In the genomic region with DNA sequence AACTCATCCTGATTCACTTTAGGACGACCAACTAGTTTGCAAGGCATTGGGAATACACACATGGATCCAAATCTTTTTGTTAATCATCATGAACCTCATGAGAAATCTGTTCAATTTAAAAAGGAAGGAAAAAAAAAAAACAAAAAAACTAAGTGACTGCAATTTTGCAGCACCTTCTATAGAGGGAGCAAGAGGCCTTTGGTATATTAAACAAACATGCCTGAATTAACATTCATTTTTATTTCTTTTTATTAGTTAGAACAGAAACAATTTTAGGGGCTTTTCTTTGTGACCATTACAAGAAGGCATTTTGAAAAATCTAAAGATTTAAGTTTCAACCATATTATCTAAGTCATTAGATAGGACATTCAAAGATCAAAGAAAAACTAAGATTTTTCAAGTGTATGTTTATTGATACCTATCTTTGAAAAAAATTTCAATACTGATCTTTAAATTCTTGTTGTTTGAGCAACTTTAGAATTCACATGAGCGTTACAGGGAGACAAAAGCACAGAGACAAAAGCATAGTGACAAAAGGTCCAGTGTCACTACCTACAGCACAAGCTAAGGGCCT, we compare ENCODE assay signal across 8 cellular contexts.
DNase-seq lines count a peak whose midpoint lies in the region; ATAC-seq, FAIRE-seq and TF ChIP-seq lines count a peak whose summit lies in the region.

No MANE protein-coding gene starts in this region.

- H3K4me1 ChIP-seq in HEK293 (ENCODE audit: control insufficient read depth, insufficient read depth, low read length) (no peaks in the 10 kb centered on the region), hepatocyte (ENCODE audit: insufficient read depth) (peaks cover 17% of the 10 kb centered on the region), tibial artery (no peaks in the 10 kb centered on the region)

- no peaks in the 10 kb centered on the region for H3K79me2 ChIP-seq in hepatocyte

- no peaks in the 10 kb centered on the region for H3K9me3 Mint-ChIP-seq in WTC11

- H3K9me3 ChIP-seq in HEK293 (ENCODE audit: control insufficient read depth, insufficient read depth, low read depth, low read length) (no peaks in the 10 kb centered on the region), hepatocyte (ENCODE audit: low read depth) (no peaks in the 10 kb centered on the region), tibial artery (no peaks in the 10 kb centered on the region)

- H3K27ac ChIP-seq in HEK293 (ENCODE audit: extremely low read depth, low read depth, low read length) (no peak overlapping the region), hepatocyte (no peak overlapping the region), tibial artery (no peak overlapping the region)

- POLR2A ChIA-PET in HEK293 (lab: Yijun Ruan, JAX), result interaction anchor here (0.6 kb wide), 1 partner anchor 782 kb away, joined by 3 read pairs; no protein-coding TSS in a partner anchor
- POLR2A ChIA-PET in WTC11 (lab: Charles Lee), result no interaction called here

- no peak for DNase-seq in D721Med (ENCODE audit: insufficient read length, low spot score)
- DNase-seq in WTC11 (ENCODE audit: low spot score), result no peak
- DNase-seq in hepatocyte (ENCODE audit: low spot score), result peak; percentile 17
- no peak for DNase-seq in tibial artery
- no peak for DNase-seq in NK-92 (lab: John Stamatoyannopoulos, UW; ENCODE audit: unreplicated experiment)
- no peak for DNase-seq in activated gamma-delta T cell (lab: John Stamatoyannopoulos, UW)

- H3K27me3 Mint-ChIP-seq in WTC11 (ENCODE audit: low read depth), result no peaks in the 10 kb centered on the region

- H3K4me1 Mint-ChIP-seq in WTC11, result no peaks in the 10 kb centered on the region

- H2AFZ ChIP-seq in hepatocyte, result no peak overlapping the region

- H3K36me3 ChIP-seq in HEK293 (ENCODE audit: control insufficient read depth in 2 of 2, insufficient read depth in 1 of 2, low read length in 2 of 2) (peaks cover 0 to 2% of the 10 kb centered on the region in 2 experiments; a peak in 1 of 3 replicates), hepatocyte (replicated peaks; ENCODE audit: insufficient read depth, low read depth) (no peaks in the 10 kb centered on the region), tibial artery (peaks cover 0 to 25% (median 8%) of the 10 kb centered on the region in 3 donors)

- no peaks in the 10 kb centered on the region for H3K9me2 ChIP-seq in hepatocyte (replicated peaks; ENCODE audit: insufficient read depth)

- TF ChIP-seq CTCF in D721Med (IDR thresholded peaks at IDR 0.05; ENCODE audit: insufficient read depth, missing control alignments), result peak; percentile 77
- TF ChIP-seq CTCF in HEK293 (tag by site-specific recombination; IDR thresholded peaks at IDR 0.05), result no peak
- TF ChIP-seq CTCF in WTC11 (IDR thresholded peaks at IDR 0.05), result peak; percentile 35; the same call in 1 of the 2 replicates
- peak; percentile 86 for TF ChIP-seq CTCF in hepatocyte (IDR thresholded peaks at IDR 0.05; ENCODE audit: poor library complexity)
- TF ChIP-seq CTCF in tibial artery (IDR thresholded peaks at IDR 0.05), result peak; percentile 40 to 73

- WGBS in hepatocyte (ENCODE audit: low lambda C conversion rate, missing lambda C conversion rate), result 37% methylated on average over 2 of the region's 2 CpGs

- peaks cover 10% of the 10 kb centered on the region; the same call in 1 of the 2 replicates for H3K36me3 Mint-ChIP-seq in WTC11

- H4K20me1 ChIP-seq in hepatocyte (ENCODE audit: insufficient read depth, poor library complexity, severe bottlenecking), result no peaks in the 10 kb centered on the region

- H3K27ac Mint-ChIP-seq in WTC11, result no peak overlapping the region

- no peak for FAIRE-seq in D721Med (lab: Jason Lieb, UNC)

- no peak overlapping the region for H3K4me3 Mint-ChIP-seq in WTC11

- intact Hi-C loops in tibial artery (cut with DNase I; ENCODE audit: low total_unique reads), result loop anchor here (5.0 kb wide), 1 partner anchor 926 kb away; no protein-coding TSS in a partner anchor

- ATAC-seq in WTC11 (no peak), GM19463 (IDR thresholded peaks at IDR 0.05; ENCODE audit: unreplicated experiment) (no peak)

- H3K4me3 ChIP-seq in HEK293 (ENCODE audit: low read depth, low read length) (no peak overlapping the region), hepatocyte (no peak overlapping the region), tibial artery (no peak overlapping the region)

- no peak overlapping the region for H3K4me2 ChIP-seq in hepatocyte

- CTCF ChIA-PET in HEK293 (lab: Yijun Ruan, JAX), result interaction anchor here (0.7 kb wide), 1 partner anchor 259 kb away, joined by 3 read pairs; no protein-coding TSS in a partner anchor
- CTCF ChIA-PET in WTC11 (lab: Charles Lee), result interaction anchor here (2.3 kb wide), 1 partner anchor 923 kb away, joined by 6 read pairs; no protein-coding TSS in a partner anchor

- H3K27me3 ChIP-seq in hepatocyte, result no peaks in the 10 kb centered on the region
- no peaks in the 10 kb centered on the region for H3K27me3 ChIP-seq in tibial artery

TF ChIP-seq in HEK293, 187 proteins besides CTCF, POLR2A, EP300 and RAD21 (continues in another document):
- TF ChIP-seq, protein P1, sequence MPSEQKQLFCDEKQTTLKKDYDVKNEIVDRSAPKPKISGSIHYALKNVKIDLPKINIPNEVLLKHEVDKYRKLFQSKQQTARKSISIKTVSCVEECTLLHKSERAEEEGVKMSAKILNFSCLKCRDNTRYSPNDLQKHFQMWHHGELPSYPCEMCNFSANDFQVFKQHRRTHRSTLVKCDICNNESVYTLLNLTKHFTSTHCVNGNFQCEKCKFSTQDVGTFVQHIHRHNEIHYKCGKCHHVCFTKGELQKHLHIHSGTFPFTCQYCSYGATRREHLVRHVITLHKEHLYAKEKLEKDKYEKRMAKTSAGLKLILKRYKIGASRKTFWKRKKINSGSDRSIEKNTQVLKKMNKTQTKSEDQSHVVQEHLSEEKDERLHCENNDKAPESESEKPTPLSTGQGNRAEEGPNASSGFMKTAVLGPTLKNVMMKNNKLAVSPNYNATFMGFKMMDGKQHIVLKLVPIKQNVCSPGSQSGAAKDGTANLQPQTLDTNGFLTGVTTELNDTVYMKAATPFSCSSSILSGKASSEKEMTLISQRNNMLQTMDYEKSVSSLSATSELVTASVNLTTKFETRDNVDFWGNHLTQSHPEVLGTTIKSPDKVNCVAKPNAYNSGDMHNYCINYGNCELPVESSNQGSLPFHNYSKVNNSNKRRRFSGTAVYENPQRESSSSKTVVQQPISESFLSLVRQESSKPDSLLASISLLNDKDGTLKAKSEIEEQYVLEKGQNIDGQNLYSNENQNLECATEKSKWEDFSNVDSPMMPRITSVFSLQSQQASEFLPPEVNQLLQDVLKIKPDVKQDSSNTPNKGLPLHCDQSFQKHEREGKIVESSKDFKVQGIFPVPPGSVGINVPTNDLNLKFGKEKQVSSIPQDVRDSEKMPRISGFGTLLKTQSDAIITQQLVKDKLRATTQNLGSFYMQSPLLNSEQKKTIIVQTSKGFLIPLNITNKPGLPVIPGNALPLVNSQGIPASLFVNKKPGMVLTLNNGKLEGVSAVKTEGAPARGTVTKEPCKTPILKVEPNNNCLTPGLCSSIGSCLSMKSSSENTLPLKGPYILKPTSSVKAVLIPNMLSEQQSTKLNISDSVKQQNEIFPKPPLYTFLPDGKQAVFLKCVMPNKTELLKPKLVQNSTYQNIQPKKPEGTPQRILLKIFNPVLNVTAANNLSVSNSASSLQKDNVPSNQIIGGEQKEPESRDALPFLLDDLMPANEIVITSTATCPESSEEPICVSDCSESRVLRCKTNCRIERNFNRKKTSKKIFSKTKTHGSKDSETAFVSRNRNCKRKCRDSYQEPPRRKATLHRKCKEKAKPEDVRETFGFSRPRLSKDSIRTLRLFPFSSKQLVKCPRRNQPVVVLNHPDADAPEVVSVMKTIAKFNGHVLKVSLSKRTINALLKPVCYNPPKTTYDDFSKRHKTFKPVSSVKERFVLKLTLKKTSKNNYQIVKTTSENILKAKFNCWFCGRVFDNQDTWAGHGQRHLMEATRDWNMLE (tag by site-specific recombination; conservative IDR thresholded peaks at IDR 0.05; ENCODE audit: low read depth), result no peak
- TF ChIP-seq ZNF654 (tag by site-specific recombination; IDR thresholded peaks at IDR 0.05; ENCODE audit: low read depth), result peak; percentile 49

TF ChIP-seq in WTC11, 78 proteins besides CTCF, POLR2A, EP300 and RAD21 (continues in another document):
- TF ChIP-seq, protein P2, sequence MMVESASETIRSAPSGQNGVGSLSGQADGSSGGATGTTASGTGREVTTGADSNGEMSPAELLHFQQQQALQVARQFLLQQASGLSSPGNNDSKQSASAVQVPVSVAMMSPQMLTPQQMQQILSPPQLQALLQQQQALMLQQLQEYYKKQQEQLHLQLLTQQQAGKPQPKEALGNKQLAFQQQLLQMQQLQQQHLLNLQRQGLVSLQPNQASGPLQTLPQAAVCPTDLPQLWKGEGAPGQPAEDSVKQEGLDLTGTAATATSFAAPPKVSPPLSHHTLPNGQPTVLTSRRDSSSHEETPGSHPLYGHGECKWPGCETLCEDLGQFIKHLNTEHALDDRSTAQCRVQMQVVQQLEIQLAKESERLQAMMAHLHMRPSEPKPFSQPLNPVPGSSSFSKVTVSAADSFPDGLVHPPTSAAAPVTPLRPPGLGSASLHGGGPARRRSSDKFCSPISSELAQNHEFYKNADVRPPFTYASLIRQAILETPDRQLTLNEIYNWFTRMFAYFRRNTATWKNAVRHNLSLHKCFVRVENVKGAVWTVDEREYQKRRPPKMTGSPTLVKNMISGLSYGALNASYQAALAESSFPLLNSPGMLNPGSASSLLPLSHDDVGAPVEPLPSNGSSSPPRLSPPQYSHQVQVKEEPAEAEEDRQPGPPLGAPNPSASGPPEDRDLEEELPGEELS (CRISPR knock-in tag; IDR thresholded peaks at IDR 0.05), result no peak
- TF ChIP-seq CBFB (CRISPR knock-in tag; IDR thresholded peaks at IDR 0.05; ENCODE audit: low read depth) (no peak), ZNF281 (CRISPR knock-in tag; IDR thresholded peaks at IDR 0.05) (no peak)
